In genomic region chr18:61893971-61894750, GRCh38 we compare ENCODE assay signal across 8 cellular contexts. TPM values are rescaled to one million over a fixed set of nuclear protein-coding genes. Genes with fewer than 3 reads are reported as not detected.
DNase-seq lines count a peak whose midpoint lies in the region; ATAC-seq and TF ChIP-seq lines count a peak whose summit lies in the region.

No MANE protein-coding gene starts in this region.

- H3K36me3 ChIP-seq in adrenal gland (replicated peaks in 1 of 2) (no peaks in the 10 kb centered on the region), left ventricle myocardium inferior (peaks cover 21% of the 10 kb centered on the region), upper lobe of left lung (no peaks in the 10 kb centered on the region)

- H3K27me3 Mint-ChIP-seq in IgD-negative memory B cell: peaks cover 39% of the 10 kb centered on the region

- no peaks in the 10 kb centered on the region for H3K36me3 Mint-ChIP-seq in IgD-negative memory B cell

- H3K4me1 Mint-ChIP-seq in IgD-negative memory B cell: peaks cover 5 to 11% (median 8%) of the 10 kb centered on the region in 3 donors

- H3K27ac ChIP-seq in adrenal gland: peak overlapping the region in 3 of 5 donors; percentile 67 to 90 (median 82)
- H3K27ac ChIP-seq in left ventricle myocardium inferior (replicated peaks): peak overlapping the region; percentile 92
- peak overlapping the region; percentile 77 to 90 (median 87) for H3K27ac ChIP-seq in upper lobe of left lung

- no peak overlapping the region for H3K27ac Mint-ChIP-seq in IgD-negative memory B cell

- TF ChIP-seq POLR2A in adrenal gland (IDR thresholded peaks at IDR 0.05): peak; percentile 67 to 69
- TF ChIP-seq POLR2A in upper lobe of left lung (IDR thresholded peaks at IDR 0.05): peak in 1 of 4 donors; percentile 28

- WGBS in adrenal gland, 4 donors: 1 to 10% (median 1%) methylated on average over 8 to 95 of the region's 95 CpGs
- 0 to 2% methylated on average over 4 to 11 of the region's 95 CpGs for WGBS in upper lobe of left lung, 2 donors

- DNase-seq in DMS153 (lab: John Stamatoyannopoulos, UW): peak; percentile 40
- peak; percentile 80 to 90 (median 82) for DNase-seq in adrenal gland
- peak; percentile 81 for DNase-seq in left ventricle myocardium inferior
- DNase-seq in posterior cingulate gyrus: peak; percentile 51 to 95 (median 71)
- peak; percentile 80 to 94 for DNase-seq in upper lobe of left lung

- H3K4me1 ChIP-seq in adrenal gland (replicated peaks in 1 of 2) (peaks cover 21 to 27% of the 10 kb centered on the region in 2 donors), left ventricle myocardium inferior (peaks cover 59% of the 10 kb centered on the region), upper lobe of left lung (peaks cover 19 to 24% (median 21%) of the 10 kb centered on the region in 4 donors)

- peak; percentile 90 for ATAC-seq in GM21528 (IDR thresholded peaks at IDR 0.05; ENCODE audit: low FRiP score, unreplicated experiment)
- peak; percentile 68 for ATAC-seq in SK-N-SH treated with all-trans-retinoic acid at 6 μM for 48 hours
- peak; percentile 91 for ATAC-seq in upper lobe of left lung (ENCODE audit: low FRiP score in 2 of 2)

- intact Hi-C loops in adrenal gland (cut with DNase I): loop anchor here in 1 of 2 donors (2.0 kb wide), 1 partner anchor 257 kb away; no protein-coding TSS in a partner anchor
- intact Hi-C loops in left ventricle myocardium inferior (cut with micrococcal nuclease): loop anchor here (10.0 kb wide), 1 partner anchor 149 kb away; no protein-coding TSS in a partner anchor
- intact Hi-C loops in posterior cingulate gyrus (cut with DNase I): loop anchor here (2.0 to 10.0 kb wide), 4 partner anchors 241 to 569 kb away; no protein-coding TSS in a partner anchor

- TF ChIP-seq CTCF in adrenal gland (IDR thresholded peaks at IDR 0.05): peak in 4 of 6 experiments; percentile 26 to 61 (median 40)
- peak; percentile 64 for TF ChIP-seq CTCF in left ventricle myocardium inferior (IDR thresholded peaks at IDR 0.05; ENCODE audit: borderline replicate concordance)
- peak; percentile 31 to 82 (median 64) for TF ChIP-seq CTCF in upper lobe of left lung (IDR thresholded peaks at IDR 0.05)

- H3K4me3 ChIP-seq in adrenal gland: peak overlapping the region in 3 of 4 donors; percentile 56 to 76 (median 69)
- peak overlapping the region; percentile 88 for H3K4me3 ChIP-seq in left ventricle myocardium inferior
- H3K4me3 ChIP-seq in upper lobe of left lung: peak overlapping the region; percentile 83 to 97 (median 90)

- no peak for TF ChIP-seq EP300 in upper lobe of left lung (IDR thresholded peaks at IDR 0.05)

- H3K27me3 ChIP-seq in adrenal gland: no peaks in the 10 kb centered on the region
- H3K27me3 ChIP-seq in left ventricle myocardium inferior (ENCODE audit: low read depth): no peaks in the 10 kb centered on the region
- H3K27me3 ChIP-seq in upper lobe of left lung: peaks cover 0 to 17% (median 12%) of the 10 kb centered on the region in 4 donors

- H3K4me3 Mint-ChIP-seq in IgD-negative memory B cell: peak overlapping the region; percentile 22 to 81 (median 78)

- peaks cover 0 to 2% (median 0%) of the 10 kb centered on the region in 3 donors for H3K9me3 Mint-ChIP-seq in IgD-negative memory B cell

- H3K9me3 ChIP-seq in adrenal gland (replicated peaks in 1 of 3) (no peaks in the 10 kb centered on the region), left ventricle myocardium inferior (replicated peaks) (no peaks in the 10 kb centered on the region), upper lobe of left lung (no peaks in the 10 kb centered on the region)

TF ChIP-seq in SK-N-SH treated with all-trans-retinoic acid at 6 μM for 48 hours, 23 proteins besides CTCF, POLR2A, EP300 and RAD21:
- TF ChIP-seq, protein P1, sequence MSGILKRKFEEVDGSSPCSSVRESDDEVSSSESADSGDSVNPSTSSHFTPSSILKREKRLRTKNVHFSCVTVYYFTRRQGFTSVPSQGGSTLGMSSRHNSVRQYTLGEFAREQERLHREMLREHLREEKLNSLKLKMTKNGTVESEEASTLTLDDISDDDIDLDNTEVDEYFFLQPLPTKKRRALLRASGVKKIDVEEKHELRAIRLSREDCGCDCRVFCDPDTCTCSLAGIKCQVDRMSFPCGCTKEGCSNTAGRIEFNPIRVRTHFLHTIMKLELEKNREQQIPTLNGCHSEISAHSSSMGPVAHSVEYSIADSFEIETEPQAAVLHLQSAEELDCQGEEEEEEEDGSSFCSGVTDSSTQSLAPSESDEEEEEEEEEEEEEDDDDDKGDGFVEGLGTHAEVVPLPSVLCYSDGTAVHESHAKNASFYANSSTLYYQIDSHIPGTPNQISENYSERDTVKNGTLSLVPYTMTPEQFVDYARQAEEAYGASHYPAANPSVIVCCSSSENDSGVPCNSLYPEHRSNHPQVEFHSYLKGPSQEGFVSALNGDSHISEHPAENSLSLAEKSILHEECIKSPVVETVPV (CRISPR knock-in tag; IDR thresholded peaks at IDR 0.05): no peak
- TF ChIP-seq ZFP3 (CRISPR knock-in tag; IDR thresholded peaks at IDR 0.05): no peak
- no peak for TF ChIP-seq SNAI2 (CRISPR knock-in tag; IDR thresholded peaks at IDR 0.05)
- no peak for TF ChIP-seq ZNF8 (CRISPR knock-in tag; IDR thresholded peaks at IDR 0.05)
- TF ChIP-seq ESRRG (CRISPR knock-in tag; IDR thresholded peaks at IDR 0.05): no peak
- no peak for TF ChIP-seq CSDC2 (CRISPR knock-in tag; IDR thresholded peaks at IDR 0.05)
- TF ChIP-seq POU6F1 (CRISPR knock-in tag; IDR thresholded peaks at IDR 0.05; ENCODE audit: borderline replicate concordance, low read depth): no peak
- TF ChIP-seq BACH2 (CRISPR knock-in tag; IDR thresholded peaks at IDR 0.05; ENCODE audit: borderline replicate concordance): no peak
- no peak for TF ChIP-seq ZNF70 (CRISPR knock-in tag; IDR thresholded peaks at IDR 0.05)

RNA-seq across cellular contexts. Expression of gene RNF152, which starts 1.4 kb away (rescaled TPM):
- not detected for polyA plus RNA-seq in IgD-negative memory B cell
- total RNA-seq in adrenal gland: 10 to 100 TPM in 7 of 8 donors, 1 to 10 TPM in 1; 6.0 to 31.1 (median 17.6) TPM
- polyA plus RNA-seq in adrenal gland: 1 to 10 TPM; 1.5 to 3.5 (median 2.7) TPM
- total RNA-seq in left ventricle myocardium inferior: 10.4 TPM
- 10 to 100 TPM in 5 of 6 donors, 1 to 10 TPM in 1; 6.3 to 24.0 (median 17.9) TPM for total RNA-seq in upper lobe of left lung

Comparison
In these comparisons a context has a peak if more than half of its experiments do, and no peak if none do; other contexts are left out.
1. Peak in every context shown above with its lines: DNase-seq, ATAC-seq, H3K4me3 ChIP-seq and H3K27ac ChIP-seq.